In the genomic region with DNA sequence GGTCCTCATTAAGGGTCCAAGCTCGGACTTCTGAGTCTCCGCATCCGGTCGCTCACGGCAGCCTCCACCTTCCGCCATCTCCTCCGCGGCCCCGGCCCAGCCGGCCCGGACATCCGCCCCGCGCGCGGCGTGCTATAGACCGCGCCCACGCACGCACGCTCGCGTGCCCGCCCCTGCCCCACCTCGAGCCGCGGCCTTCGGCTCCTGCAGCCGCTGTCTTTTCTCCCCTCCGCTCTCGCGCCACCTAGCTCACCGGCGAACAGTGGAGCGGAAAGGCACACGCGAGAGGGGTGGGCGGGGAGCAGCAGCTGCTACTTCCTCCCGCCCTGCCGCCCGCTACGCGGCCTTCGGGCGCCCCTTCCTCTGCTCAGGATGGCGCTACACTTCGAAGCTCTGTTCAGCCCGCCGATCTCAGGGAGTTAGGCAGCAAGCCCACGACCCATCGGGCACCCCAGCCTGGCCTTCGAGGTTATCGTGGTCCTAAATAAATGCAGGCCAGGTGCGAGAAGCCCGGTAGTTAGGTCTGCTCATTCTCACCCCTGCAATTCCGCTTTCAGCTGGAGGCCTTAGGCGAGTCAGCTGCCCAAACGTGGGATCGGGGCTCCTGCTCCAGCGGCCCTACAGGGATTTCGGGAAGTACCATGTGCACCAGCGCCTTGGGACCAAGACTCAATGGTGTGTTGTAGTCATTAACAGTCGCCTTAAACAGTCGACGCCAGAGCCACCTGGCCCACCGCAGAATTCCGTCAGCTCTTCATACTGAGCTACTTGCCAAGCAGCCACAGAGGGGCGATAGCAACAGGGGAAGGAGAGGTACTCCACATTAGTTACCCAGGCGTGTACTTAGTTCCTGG, we compare ENCODE assay signal across 8 cellular contexts. TPM values are rescaled to one million over a fixed set of nuclear protein-coding genes. Genes with fewer than 3 reads are reported as not detected.
DNase-seq lines count a peak whose midpoint lies in the region; ATAC-seq and TF ChIP-seq lines count a peak whose summit lies in the region.

A gene with protein sequence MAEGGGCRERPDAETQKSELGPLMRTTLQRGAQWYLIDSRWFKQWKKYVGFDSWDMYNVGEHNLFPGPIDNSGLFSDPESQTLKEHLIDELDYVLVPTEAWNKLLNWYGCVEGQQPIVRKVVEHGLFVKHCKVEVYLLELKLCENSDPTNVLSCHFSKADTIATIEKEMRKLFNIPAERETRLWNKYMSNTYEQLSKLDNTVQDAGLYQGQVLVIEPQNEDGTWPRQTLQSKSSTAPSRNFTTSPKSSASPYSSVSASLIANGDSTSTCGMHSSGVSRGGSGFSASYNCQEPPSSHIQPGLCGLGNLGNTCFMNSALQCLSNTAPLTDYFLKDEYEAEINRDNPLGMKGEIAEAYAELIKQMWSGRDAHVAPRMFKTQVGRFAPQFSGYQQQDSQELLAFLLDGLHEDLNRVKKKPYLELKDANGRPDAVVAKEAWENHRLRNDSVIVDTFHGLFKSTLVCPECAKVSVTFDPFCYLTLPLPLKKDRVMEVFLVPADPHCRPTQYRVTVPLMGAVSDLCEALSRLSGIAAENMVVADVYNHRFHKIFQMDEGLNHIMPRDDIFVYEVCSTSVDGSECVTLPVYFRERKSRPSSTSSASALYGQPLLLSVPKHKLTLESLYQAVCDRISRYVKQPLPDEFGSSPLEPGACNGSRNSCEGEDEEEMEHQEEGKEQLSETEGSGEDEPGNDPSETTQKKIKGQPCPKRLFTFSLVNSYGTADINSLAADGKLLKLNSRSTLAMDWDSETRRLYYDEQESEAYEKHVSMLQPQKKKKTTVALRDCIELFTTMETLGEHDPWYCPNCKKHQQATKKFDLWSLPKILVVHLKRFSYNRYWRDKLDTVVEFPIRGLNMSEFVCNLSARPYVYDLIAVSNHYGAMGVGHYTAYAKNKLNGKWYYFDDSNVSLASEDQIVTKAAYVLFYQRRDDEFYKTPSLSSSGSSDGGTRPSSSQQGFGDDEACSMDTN (minus strand): TSS at position 107 of the 854 bp plus-strand sequence. CDS start 29 bp downstream, at position 78.

- DNase-seq in GM06990 (ENCODE audit: extremely low read depth, insufficient read length) (peak; percentile 99), HFFc6 (peak; percentile 73), NAMALWA (ENCODE audit: low spot score) (peak; percentile 87), SK-MEL-5 (ENCODE audit: low read depth, low spot score) (peak; percentile 83), substantia nigra (lab: John Stamatoyannopoulos, UW) (peak in 47 of 49 donors; percentile 20 to 87 (median 62))
- DNase-seq in activated naive CD4-positive, alpha-beta T cell treated with Interleukin-2 at 50 U/mL for 16 hours: peak; percentile 94

- peak within 1 kb of the TSS; percentile 85 for H3K27ac Mint-ChIP-seq in HFFc6

- peak within 1 kb of the TSS; percentile 27 to 98 (median 93) for H3K27ac ChIP-seq in gastroesophageal sphincter
- H3K27ac ChIP-seq in neutrophil: peak within 1 kb of the TSS; percentile 92
- peak within 1 kb of the TSS; percentile 86 for H3K27ac ChIP-seq in substantia nigra (ENCODE audit: low read depth, low read length, poor library complexity, severe bottlenecking)

- no peaks in the 10 kb centered on the region for H3K27me3 Mint-ChIP-seq in HFFc6 (ENCODE audit: insufficient read depth)

- 0 out of 2 replicates have a peak, but pooled peaks cover 4% of the 10 kb centered on the region for H3K36me3 Mint-ChIP-seq in HFFc6 (ENCODE audit: low read depth)

- TF ChIP-seq CTCF in GM06990 (IDR thresholded peaks at IDR 0.05; ENCODE audit: insufficient read depth, low read length, poor library complexity, severe bottlenecking) (peak; percentile 69), HFFc6 (IDR thresholded peaks at IDR 0.05) (peak; percentile 45), gastroesophageal sphincter (IDR thresholded peaks at IDR 0.05) (peak in 3 of 4 experiments; percentile 39 to 71 (median 44)), neutrophil (IDR thresholded peaks at IDR 0.05) (peak; percentile 74)

- peaks cover 30% of the 10 kb centered on the region for H3K4me1 Mint-ChIP-seq in HFFc6 (ENCODE audit: low read depth)

- H3K36me3 ChIP-seq in GM06990 (ENCODE audit: control insufficient read depth, insufficient read depth, low read length): no peaks in the 10 kb centered on the region
- peaks cover 0 to 17% of the 10 kb centered on the region in 2 donors for H3K36me3 ChIP-seq in gastroesophageal sphincter
- peaks cover 25% of the 10 kb centered on the region for H3K36me3 ChIP-seq in neutrophil

- in situ Hi-C loops in SK-MEL-5 (cut with HindIII; ENCODE audit: low pct_unique_long_range_greater_than_20kb, low sequenced_read_pairs): no loop called here

- no peaks in the 10 kb centered on the region for H3K9me3 Mint-ChIP-seq in HFFc6

- H3K9me3 ChIP-seq in gastroesophageal sphincter: no peaks in the 10 kb centered on the region
- H3K9me3 ChIP-seq in neutrophil: no peaks in the 10 kb centered on the region

- no peak for TF ChIP-seq EP300 in gastroesophageal sphincter (IDR thresholded peaks at IDR 0.05)

- H3K4me1 ChIP-seq in gastroesophageal sphincter: peaks cover 0 to 59% (median 10%) of the 10 kb centered on the region in 3 donors
- H3K4me1 ChIP-seq in neutrophil (ENCODE audit: control insufficient read depth in 1 of 2, insufficient read depth in 1 of 2, low read depth in 1 of 2, low read length in 1 of 2): peaks cover 81% of the 10 kb centered on the region in 2 experiments

- WGBS in gastroesophageal sphincter (ENCODE audit: low coverage in 1 of 2), 2 donors: 0% methylated on average over 7 of the region's 70 CpGs; no CpG with 5 or more reads in 1 of the 2 donors

- H3K4me3 ChIP-seq in GM06990 (replicated peaks; ENCODE audit: low read depth, low read length) (peak within 1 kb of the TSS; percentile 98), gastroesophageal sphincter (peak within 1 kb of the TSS; percentile 64 to 87), neutrophil (ENCODE audit: low read depth in 1 of 2, low read length in 1 of 2) (peak within 1 kb of the TSS; percentile 76 to 98)

- peak within 1 kb of the TSS; percentile 99 for H3K4me3 Mint-ChIP-seq in HFFc6

- H3K27me3 ChIP-seq in GM06990 (replicated peaks; ENCODE audit: control insufficient read depth, insufficient read depth, low read length) (no peaks in the 10 kb centered on the region), gastroesophageal sphincter (no peaks in the 10 kb centered on the region), neutrophil (no peaks in the 10 kb centered on the region)

- peak; percentile 95 for ATAC-seq in gastroesophageal sphincter

- TF ChIP-seq POLR2A in gastroesophageal sphincter (IDR thresholded peaks at IDR 0.05): peak; percentile 75 to 85

RNA-seq across cellular contexts. Expression of the gene that starts here (rescaled TPM):
- total RNA-seq in HFFc6 (2021; fragmentation: NEBNext Ultra II Directional; extraction: Animal tissue kit (Norgen Biotek cat#: 25700)): 10 to 100 TPM; 41.4 to 48.3 (median 44.8) TPM
- total RNA-seq in SK-MEL-5 (2014; rRNA removed; shearing (Covaris generic)): 11.8 and 12.4 TPM in 2 replicates
- polyA plus RNA-seq in SK-MEL-5 (2015; cell fraction: cytosol; rRNA removed): 21.2 and 27.3 TPM in 2 replicates
- polyA plus RNA-seq in SK-MEL-5 (2015; cell fraction: nucleus; rRNA removed): 63.5 and 73.1 TPM in 2 replicates
- 10 to 100 TPM; 15.8 to 36.9 (median 29.8) TPM for total RNA-seq in gastroesophageal sphincter

Comparison
In these comparisons a context has a peak if more than half of its experiments do, and no peak if none do; other contexts are left out.
1. Peak in every context shown above with its lines: DNase-seq, ATAC-seq, H3K4me3 ChIP-seq and H3K27ac ChIP-seq.